8 cellular contexts compared by ENCODE assay signal in genomic region chr15:74460298-74460697, GRCh38. TPM values are rescaled to one million over a fixed set of nuclear protein-coding genes. Genes with fewer than 3 reads are reported as not detected.
A peak's percentile ranks its signal among the peaks of the same experiment; 100 is the strongest.
DNase-seq lines count a peak whose midpoint lies in the region; ATAC-seq, FAIRE-seq and TF ChIP-seq lines count a peak whose summit lies in the region.

No MANE protein-coding gene starts in this region.

- H3K27me3 Mint-ChIP-seq in CD4-positive, alpha-beta T cell = no peaks in the 10 kb centered on the region

- no peak for TF ChIP-seq RAD21 in neural cell (conservative IDR thresholded peaks at IDR 0.05)

- H3K9me3 Mint-ChIP-seq in CD4-positive, alpha-beta T cell = no peaks in the 10 kb centered on the region

- peak overlapping the region; percentile 62 for H3K27ac ChIP-seq in CD4-positive, alpha-beta T cell (ENCODE audit: low read depth, low read length)
- H3K27ac ChIP-seq in KOPT-K1 (ENCODE audit: low read depth, low read length, poor library complexity, severe bottlenecking) = peak overlapping the region; percentile 95
- H3K27ac ChIP-seq in cingulate gyrus (ENCODE audit: low read depth, low read length) = peak overlapping the region; percentile 94
- H3K27ac ChIP-seq in neural cell (ENCODE audit: low read length) = peak overlapping the region; percentile 58

- H3K27me3 ChIP-seq in CD4-positive, alpha-beta T cell (ENCODE audit: control insufficient read depth, insufficient read depth, low read length) = no peaks in the 10 kb centered on the region
- no peaks in the 10 kb centered on the region for H3K27me3 ChIP-seq in neural cell (ENCODE audit: insufficient read depth, low read depth, low read length)

- peaks cover 50% of the 10 kb centered on the region for H3K36me3 Mint-ChIP-seq in CD4-positive, alpha-beta T cell (ENCODE audit: low read depth)

- no peaks in the 10 kb centered on the region for H3K9me2 ChIP-seq in neural cell (ENCODE audit: insufficient read depth, low read length)

- H4K20me1 ChIP-seq in neural cell (ENCODE audit: insufficient read depth) = no peaks in the 10 kb centered on the region

- CTCF ChIA-PET in CD4-positive, alpha-beta T cell (lab: Charles Lee) = interaction anchor here (0.5 to 2.0 kb wide), 6 partner anchors 19 to 86 kb away, joined by 3 to 7 read pairs (median 4); partner anchors contain the start of gene ARID3B

- no peaks in the 10 kb centered on the region for H3K79me2 ChIP-seq in neural cell (replicated peaks; ENCODE audit: insufficient read depth, low read length)

- ATAC-seq in CD4-positive, alpha-beta T cell (ENCODE audit: poor library complexity) = no peak
- no peak for ATAC-seq in HG03469 (IDR thresholded peaks at IDR 0.05; ENCODE audit: unreplicated experiment)

- no peak for TF ChIP-seq EP300 in neural cell (conservative IDR thresholded peaks at IDR 0.05; ENCODE audit: poor library complexity, severe bottlenecking)

- FAIRE-seq in frontal cortex (lab: Jason Lieb, UNC) = no peak

- no peak for TF ChIP-seq CTCF in CD4-positive, alpha-beta T cell (IDR thresholded peaks at IDR 0.05)
- no peak for TF ChIP-seq CTCF in neural cell (IDR thresholded peaks at IDR 0.05; ENCODE audit: poor library complexity, severe bottlenecking)

- peak overlapping the region; percentile 84 for H3K27ac Mint-ChIP-seq in CD4-positive, alpha-beta T cell

- no peak for DNase-seq in CD4-positive, alpha-beta T cell
- DNase-seq in frontal cortex (ENCODE audit: low spot score in 2 of 2) (no peak), dedifferentiated amniotic fluid mesenchymal stem cell (ENCODE audit: extremely low spot score) (no peak), NCI-H748 treated with DMSO at 0.1 percent for 48 hours (lab: John Stamatoyannopoulos, UW) (no peak)

- H3K4me2 ChIP-seq in neural cell (ENCODE audit: low read length) = peak overlapping the region; percentile 56

- peak overlapping the region; percentile 72 for H3K4me3 ChIP-seq in neural cell (ENCODE audit: low read length)

- H2AFZ ChIP-seq in neural cell (ENCODE audit: low read depth, low read length) = no peak overlapping the region

- H3K9ac ChIP-seq in neural cell (ENCODE audit: low read length) = peak overlapping the region; percentile 67

- H3K4me3 Mint-ChIP-seq in CD4-positive, alpha-beta T cell = peak overlapping the region; percentile 97

- peaks cover 53% of the 10 kb centered on the region for H3K4me1 Mint-ChIP-seq in CD4-positive, alpha-beta T cell (ENCODE audit: low read depth)

- POLR2A ChIA-PET in CD4-positive, alpha-beta T cell (lab: Charles Lee) = interaction anchor here (0.8 to 1.7 kb wide), 7 partner anchors 10 to 496 kb away, joined by 3 to 11 read pairs (median 3); partner anchors contain the start of genes ARID3B, RPP25 and SEMA7A

- H3K36me3 ChIP-seq in KOPT-K1 (ENCODE audit: insufficient read depth, low read length) = peaks cover 19% of the 10 kb centered on the region
- H3K36me3 ChIP-seq in neural cell (ENCODE audit: insufficient read depth, low read length) = no peaks in the 10 kb centered on the region

- intact Hi-C loops in CD4-positive, alpha-beta T cell (cut with DNase I, micrococcal nuclease) = loop anchor here (1.0 to 10.0 kb wide), 8 partner anchors 87 to 1678 kb away; partner anchors contain the start of genes ADPGK (in 1 of the 2), CLK3 (in 1 of the 2), COX5A (in 1 of the 2) and CSK (in 1 of the 2)

- H3F3A ChIP-seq in neural cell (ENCODE audit: insufficient read depth, low read length, poor library complexity, severe bottlenecking) = no peaks in the 10 kb centered on the region

- no peaks in the 10 kb centered on the region for H3K9me3 ChIP-seq in CD4-positive, alpha-beta T cell (ENCODE audit: control insufficient read depth, low read length)
- H3K9me3 ChIP-seq in KOPT-K1 (ENCODE audit: insufficient read depth, low read length, poor library complexity, severe bottlenecking) (no peaks in the 10 kb centered on the region), neural cell (ENCODE audit: low read length) (no peaks in the 10 kb centered on the region)

TF ChIP-seq in neural cell, 6 proteins besides CTCF, POLR2A, EP300 and RAD21:
- TF ChIP-seq SMC3 (conservative IDR thresholded peaks at IDR 0.05; ENCODE audit: poor library complexity) = no peak
- TF ChIP-seq EZH2 (IDR thresholded peaks at IDR 0.05; ENCODE audit: borderline replicate concordance, insufficient read depth, low read length, poor library complexity, severe bottlenecking) = no peak
- TF ChIP-seq, protein P1, sequence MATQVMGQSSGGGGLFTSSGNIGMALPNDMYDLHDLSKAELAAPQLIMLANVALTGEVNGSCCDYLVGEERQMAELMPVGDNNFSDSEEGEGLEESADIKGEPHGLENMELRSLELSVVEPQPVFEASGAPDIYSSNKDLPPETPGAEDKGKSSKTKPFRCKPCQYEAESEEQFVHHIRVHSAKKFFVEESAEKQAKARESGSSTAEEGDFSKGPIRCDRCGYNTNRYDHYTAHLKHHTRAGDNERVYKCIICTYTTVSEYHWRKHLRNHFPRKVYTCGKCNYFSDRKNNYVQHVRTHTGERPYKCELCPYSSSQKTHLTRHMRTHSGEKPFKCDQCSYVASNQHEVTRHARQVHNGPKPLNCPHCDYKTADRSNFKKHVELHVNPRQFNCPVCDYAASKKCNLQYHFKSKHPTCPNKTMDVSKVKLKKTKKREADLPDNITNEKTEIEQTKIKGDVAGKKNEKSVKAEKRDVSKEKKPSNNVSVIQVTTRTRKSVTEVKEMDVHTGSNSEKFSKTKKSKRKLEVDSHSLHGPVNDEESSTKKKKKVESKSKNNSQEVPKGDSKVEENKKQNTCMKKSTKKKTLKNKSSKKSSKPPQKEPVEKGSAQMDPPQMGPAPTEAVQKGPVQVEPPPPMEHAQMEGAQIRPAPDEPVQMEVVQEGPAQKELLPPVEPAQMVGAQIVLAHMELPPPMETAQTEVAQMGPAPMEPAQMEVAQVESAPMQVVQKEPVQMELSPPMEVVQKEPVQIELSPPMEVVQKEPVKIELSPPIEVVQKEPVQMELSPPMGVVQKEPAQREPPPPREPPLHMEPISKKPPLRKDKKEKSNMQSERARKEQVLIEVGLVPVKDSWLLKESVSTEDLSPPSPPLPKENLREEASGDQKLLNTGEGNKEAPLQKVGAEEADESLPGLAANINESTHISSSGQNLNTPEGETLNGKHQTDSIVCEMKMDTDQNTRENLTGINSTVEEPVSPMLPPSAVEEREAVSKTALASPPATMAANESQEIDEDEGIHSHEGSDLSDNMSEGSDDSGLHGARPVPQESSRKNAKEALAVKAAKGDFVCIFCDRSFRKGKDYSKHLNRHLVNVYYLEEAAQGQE (IDR thresholded peaks at IDR 0.05; ENCODE audit: borderline replicate concordance) = no peak
- no peak for TF ChIP-seq MXI1 (conservative IDR thresholded peaks at IDR 0.05; ENCODE audit: poor library complexity, severe bottlenecking)
- TF ChIP-seq TAF1 (IDR thresholded peaks at IDR 0.05; ENCODE audit: low read depth) = no peak
- TF ChIP-seq POLR2AphosphoS5 (IDR thresholded peaks at IDR 0.05) = no peak

RNA-seq across cellular contexts. Expression of gene UBL7, which starts 0.7 kb away (rescaled TPM):
- total RNA-seq in CD4-positive, alpha-beta T cell = 10 to 100 TPM; 14.3 to 17.1 TPM
- polyA plus RNA-seq in neural cell = 66.1 and 70.7 TPM in 2 replicates
- 43.1 and 43.6 TPM in 2 replicates for polyA minus RNA-seq in neural cell
- 28.9 TPM for total RNA-seq in frontal cortex

RNA-seq across cellular contexts. Expression of gene SEMA7A, which starts 26.5 kb away (rescaled TPM):
- total RNA-seq in CD4-positive, alpha-beta T cell = 1 to 10 TPM; 2.3 to 2.7 TPM
- 28.8 and 31.7 TPM in 2 replicates for polyA plus RNA-seq in neural cell
- polyA minus RNA-seq in neural cell = 26.6 and 34.1 TPM in 2 replicates
- total RNA-seq in frontal cortex = 21.6 TPM
